8 cellular contexts compared by ENCODE assay signal in genomic region chr14:74922752-74923401, GRCh38. TPM values are rescaled to one million over a fixed set of nuclear protein-coding genes. Genes with fewer than 3 reads are reported as not detected.
DNase-seq lines count a peak whose midpoint lies in the region; ATAC-seq and TF ChIP-seq lines count a peak whose summit lies in the region.

Gene RPS6KL1 (minus strand): TSS chr14:74923260. CDS start chr14:74921541, 1,719 bp downstream.

- H3K4me3 ChIP-seq in DOHH2 (ENCODE audit: low read length), result peak within 1 kb of the TSS; percentile 86
- peak within 1 kb of the TSS; percentile 81 for H3K4me3 ChIP-seq in HAP-1
- peak within 1 kb of the TSS; percentile 43 for H3K4me3 ChIP-seq in NB4 (ENCODE audit: low read depth, low read length)
- H3K4me3 ChIP-seq in thoracic aorta, result peak within 1 kb of the TSS; percentile 76

- H3K36me3 ChIP-seq in DOHH2 (ENCODE audit: control insufficient read depth, low read length) (no peaks in the 10 kb centered on the region), HAP-1 (replicated peaks) (no peaks in the 10 kb centered on the region), thoracic aorta (no peaks in the 10 kb centered on the region)

- H3K9me2 ChIP-seq in DOHH2 (replicated peaks; ENCODE audit: control insufficient read depth, low read length), result no peaks in the 10 kb centered on the region

- no peaks in the 10 kb centered on the region for H3F3A ChIP-seq in DOHH2 (ENCODE audit: control insufficient read depth, insufficient read depth)

- H3K27ac ChIP-seq in DOHH2 (ENCODE audit: low read depth, low read length) (no peak within 1 kb of the TSS), thoracic aorta (peak within 1 kb of the TSS; percentile 56 to 71)

- H3K27ac Mint-ChIP-seq in activated naive CD8-positive, alpha-beta T cell treated with anti-CD3 and anti-CD28 coated beads, Interleukin-2, amount 10 ng/mL, durations not matched to agents 7 days and 5 days, result peak within 1 kb of the TSS; percentile 54
- no peak within 1 kb of the TSS for H3K27ac Mint-ChIP-seq in osteocyte (ENCODE audit: unreplicated experiment)

- peaks cover 17% of the 10 kb centered on the region for H3K27me3 Mint-ChIP-seq in activated naive CD8-positive, alpha-beta T cell treated with anti-CD3 and anti-CD28 coated beads, Interleukin-2, amount 10 ng/mL, durations not matched to agents 7 days and 5 days
- peaks cover 20% of the 10 kb centered on the region for H3K27me3 Mint-ChIP-seq in osteocyte (ENCODE audit: unreplicated experiment)

- H3K4me2 ChIP-seq in DOHH2 (ENCODE audit: low read length), result peak within 1 kb of the TSS; percentile 93

- no peaks in the 10 kb centered on the region for H3K79me2 ChIP-seq in DOHH2 (ENCODE audit: control insufficient read depth, low read length)

- DNase-seq in HAP-1 (ENCODE audit: low spot score in 2 of 2), result peak; percentile 88 to 90
- peak; percentile 70 for DNase-seq in NB4 (ENCODE audit: low read depth)
- peak; percentile 79 for DNase-seq in activated naive CD8-positive, alpha-beta T cell treated with anti-CD3 and anti-CD28 coated beads, Interleukin-2, amount 10 ng/mL, durations not matched to agents 7 days and 5 days
- peak; percentile 94 for DNase-seq in Right ventricle myocardium inferior (ENCODE audit: missing footprints)
- DNase-seq in osteocyte (ENCODE audit: extremely low spot score, unreplicated experiment), result no peak
- peak; percentile 40 for DNase-seq in thoracic aorta (ENCODE audit: low spot score)

- no peak for TF ChIP-seq POLR2A in NB4 (IDR thresholded peaks at IDR 0.05; ENCODE audit: extremely low read depth, insufficient read length)

- intact Hi-C loops in Right ventricle myocardium inferior (cut with DNase I), result no loop called here

- H3K4me3 Mint-ChIP-seq in activated naive CD8-positive, alpha-beta T cell treated with anti-CD3 and anti-CD28 coated beads, Interleukin-2, amount 10 ng/mL, durations not matched to agents 7 days and 5 days, result peak within 1 kb of the TSS; percentile 68
- peak within 1 kb of the TSS; percentile 48 for H3K4me3 Mint-ChIP-seq in osteocyte (ENCODE audit: unreplicated experiment)

- no peaks in the 10 kb centered on the region for H3K9me3 Mint-ChIP-seq in activated naive CD8-positive, alpha-beta T cell treated with anti-CD3 and anti-CD28 coated beads, Interleukin-2, amount 10 ng/mL, durations not matched to agents 7 days and 5 days
- H3K9me3 Mint-ChIP-seq in osteocyte (ENCODE audit: unreplicated experiment), result no peaks in the 10 kb centered on the region

- POLR2A ChIA-PET in activated naive CD8-positive, alpha-beta T cell treated with anti-CD3 and anti-CD28 coated beads, Interleukin-2, amount 10 ng/mL, durations not matched to agents 7 days and 5 days (lab: Charles Lee), result interaction anchor here (0.6 to 1.4 kb wide), 5 partner anchors 12 to 66 kb away, joined by 3 to 4 read pairs (median 3); no protein-coding TSS in a partner anchor

- TF ChIP-seq CTCF in DOHH2 (IDR thresholded peaks at IDR 0.05; ENCODE audit: low read depth, low read length, poor library complexity, severe bottlenecking) (no peak), NB4 (IDR thresholded peaks at IDR 0.05; ENCODE audit: low read depth, low read length) (no peak), osteocyte (IDR thresholded peaks at IDR 0.05) (no peak), thoracic aorta (IDR thresholded peaks at IDR 0.05) (no peak)

- ATAC-seq in SK-N-SH treated with all-trans-retinoic acid at 6 μM for 48 hours, result peak; percentile 100
- peak; percentile 99 for ATAC-seq in activated naive CD8-positive, alpha-beta T cell treated with anti-CD3 and anti-CD28 coated beads, Interleukin-2, amount 10 ng/mL, durations not matched to agents 7 days and 5 days (ENCODE audit: low read depth)
- peak; percentile 95 for ATAC-seq in Right ventricle myocardium inferior
- ATAC-seq in thoracic aorta (ENCODE audit: insufficient number of reproducible peaks, low FRiP score, low read depth), result peak; percentile 91

- H3K27me3 ChIP-seq in DOHH2 (ENCODE audit: control insufficient read depth, low read length) (peaks cover 4% of the 10 kb centered on the region; the same call in 1 of the 2 replicates), HAP-1 (ENCODE audit: low read depth) (peaks cover 4% of the 10 kb centered on the region; the same call in 1 of the 2 replicates), thoracic aorta (replicated peaks; ENCODE audit: insufficient read depth) (no peaks in the 10 kb centered on the region)

- peaks cover 2% of the 10 kb centered on the region for H3K4me1 Mint-ChIP-seq in activated naive CD8-positive, alpha-beta T cell treated with anti-CD3 and anti-CD28 coated beads, Interleukin-2, amount 10 ng/mL, durations not matched to agents 7 days and 5 days
- H3K4me1 Mint-ChIP-seq in osteocyte (ENCODE audit: unreplicated experiment), result no peaks in the 10 kb centered on the region

- H3K9me3 ChIP-seq in DOHH2 (ENCODE audit: control insufficient read depth, insufficient read depth, low read length), result no peaks in the 10 kb centered on the region
- H3K9me3 ChIP-seq in HAP-1, result no peaks in the 10 kb centered on the region
- H3K9me3 ChIP-seq in thoracic aorta, result no peaks in the 10 kb centered on the region

- in situ Hi-C loops in HAP-1 (cut with MboI; ENCODE audit: low sequenced_read_pairs), result no loop called here

- H3K4me1 ChIP-seq in DOHH2 (ENCODE audit: control insufficient read depth, low read length), result peaks cover 13% of the 10 kb centered on the region
- no peaks in the 10 kb centered on the region for H3K4me1 ChIP-seq in HAP-1
- H3K4me1 ChIP-seq in thoracic aorta (ENCODE audit: control insufficient read depth in 1 of 2, low read depth in 2 of 2), result peaks cover 6 to 21% of the 10 kb centered on the region in 2 donors

- H3K36me3 Mint-ChIP-seq in activated naive CD8-positive, alpha-beta T cell treated with anti-CD3 and anti-CD28 coated beads, Interleukin-2, amount 10 ng/mL, durations not matched to agents 7 days and 5 days, result no peaks in the 10 kb centered on the region
- H3K36me3 Mint-ChIP-seq in osteocyte (ENCODE audit: unreplicated experiment), result no peaks in the 10 kb centered on the region

- no peaks in the 10 kb centered on the region for H4K20me1 ChIP-seq in DOHH2 (ENCODE audit: control insufficient read depth, insufficient read depth, low read depth, low read length)

TF ChIP-seq in SK-N-SH treated with all-trans-retinoic acid at 6 μM for 48 hours, 23 proteins besides CTCF, POLR2A, EP300 and RAD21:
- TF ChIP-seq SNAI2 (CRISPR knock-in tag; IDR thresholded peaks at IDR 0.05), result peak; percentile 12; the same call in 1 of the 2 replicates
- TF ChIP-seq POU6F1 (CRISPR knock-in tag; IDR thresholded peaks at IDR 0.05; ENCODE audit: borderline replicate concordance, low read depth), result no peak
- TF ChIP-seq TOX (CRISPR knock-in tag; IDR thresholded peaks at IDR 0.05; ENCODE audit: borderline replicate concordance), result no peak

RNA-seq across cellular contexts. Expression of gene RPS6KL1, which starts in this region (rescaled TPM):
- 1 to 10 TPM; 2.6 to 3.9 TPM for total RNA-seq in activated naive CD8-positive, alpha-beta T cell treated with anti-CD3 and anti-CD28 coated beads, Interleukin-2, amount 10 ng/mL, durations not matched to agents 7 days and 5 days
- total RNA-seq in Right ventricle myocardium inferior (19.1 TPM), osteocyte (0.65 and 0.97 TPM in 2 replicates), thoracic aorta (10 to 100 TPM in 1 of 2 donors, 1 to 10 TPM in 1; 9.4 to 17.6 TPM)
